In genomic region chr11:4393209-4394196, GRCh38 we compare ENCODE assay signal across 8 cellular contexts. TPM values are rescaled to one million over a fixed set of nuclear protein-coding genes. Genes with fewer than 3 reads are reported as not detected.
DNase-seq lines count a peak whose midpoint lies in the region; ATAC-seq and TF ChIP-seq lines count a peak whose summit lies in the region.

TSS of gene TRIM21 (minus strand) at chr11:4393702. CDS start at chr11:4390409, 3,293 bp downstream.

- H3K79me2 ChIP-seq in DOHH2 (ENCODE audit: control insufficient read depth, low read length) (no peaks in the 10 kb centered on the region), osteoblast (ENCODE audit: insufficient read depth, low read length) (peaks cover 9% of the 10 kb centered on the region)

- no peaks in the 10 kb centered on the region for H3K9me3 ChIP-seq in DOHH2 (ENCODE audit: control insufficient read depth, insufficient read depth, low read length)
- no peaks in the 10 kb centered on the region for H3K9me3 ChIP-seq in SK-N-MC (ENCODE audit: low read depth, low read length)
- no peaks in the 10 kb centered on the region for H3K9me3 ChIP-seq in osteoblast (ENCODE audit: low read depth, low read length)
- H3K9me3 ChIP-seq in thoracic aorta = no peaks in the 10 kb centered on the region

- H3K27ac Mint-ChIP-seq in IgD-negative memory B cell = peak within 1 kb of the TSS; percentile 31 to 96 (median 95)
- peak within 1 kb of the TSS; percentile 89 for H3K27ac Mint-ChIP-seq in activated naive CD4-positive, alpha-beta T cell treated with anti-CD3 and anti-CD28 coated beads, Interleukin-2, amount 50 U/mL, for 24 hours

- peaks cover 0 to 2% (median 0%) of the 10 kb centered on the region in 3 donors for H3K9me3 Mint-ChIP-seq in IgD-negative memory B cell
- H3K9me3 Mint-ChIP-seq in activated naive CD4-positive, alpha-beta T cell treated with anti-CD3 and anti-CD28 coated beads, Interleukin-2, amount 50 U/mL, for 24 hours = peaks cover 6% of the 10 kb centered on the region

- peaks cover 6% of the 10 kb centered on the region for H3K4me1 ChIP-seq in DOHH2 (ENCODE audit: control insufficient read depth, low read length)
- peaks cover 8% of the 10 kb centered on the region for H3K4me1 ChIP-seq in osteoblast (ENCODE audit: insufficient read depth, low read length)
- H3K4me1 ChIP-seq in thoracic aorta (ENCODE audit: control insufficient read depth in 1 of 2, low read depth in 2 of 2) = peaks cover 6 to 10% of the 10 kb centered on the region in 2 donors

- ATAC-seq in GM21529 (IDR thresholded peaks at IDR 0.05; ENCODE audit: unreplicated experiment) = peak; percentile 100
- peak; percentile 98 for ATAC-seq in thoracic aorta (ENCODE audit: insufficient number of reproducible peaks, low FRiP score, low read depth)

- peaks cover 20 to 32% (median 32%) of the 10 kb centered on the region in 3 donors for H3K4me1 Mint-ChIP-seq in IgD-negative memory B cell
- peaks cover 56% of the 10 kb centered on the region for H3K4me1 Mint-ChIP-seq in activated naive CD4-positive, alpha-beta T cell treated with anti-CD3 and anti-CD28 coated beads, Interleukin-2, amount 50 U/mL, for 24 hours

- peak within 1 kb of the TSS; percentile 97 for H2AFZ ChIP-seq in osteoblast (ENCODE audit: low read length)

- H3F3A ChIP-seq in DOHH2 (ENCODE audit: control insufficient read depth, insufficient read depth) = no peaks in the 10 kb centered on the region

- TF ChIP-seq CTCF in DOHH2 (IDR thresholded peaks at IDR 0.05; ENCODE audit: low read depth, low read length, poor library complexity, severe bottlenecking) (no peak), osteoblast (IDR thresholded peaks at IDR 0.05; ENCODE audit: extremely low read depth, low read depth, low read length) (no peak), thoracic aorta (IDR thresholded peaks at IDR 0.05) (no peak)

- peaks cover 7% of the 10 kb centered on the region for H3K27me3 Mint-ChIP-seq in IgD-negative memory B cell
- H3K27me3 Mint-ChIP-seq in activated naive CD4-positive, alpha-beta T cell treated with anti-CD3 and anti-CD28 coated beads, Interleukin-2, amount 50 U/mL, for 24 hours = peaks cover 3% of the 10 kb centered on the region

- H3K4me3 Mint-ChIP-seq in IgD-negative memory B cell = peak within 1 kb of the TSS; percentile 85 to 96 (median 94)
- peak within 1 kb of the TSS; percentile 93 for H3K4me3 Mint-ChIP-seq in activated naive CD4-positive, alpha-beta T cell treated with anti-CD3 and anti-CD28 coated beads, Interleukin-2, amount 50 U/mL, for 24 hours

- DNase-seq in SK-N-MC (ENCODE audit: low read depth, low spot score) = no peak
- DNase-seq in glomerular visceral epithelial cell (ENCODE audit: extremely low spot score) = peak; percentile 78
- DNase-seq in osteoblast (ENCODE audit: insufficient read length, low spot score, missing footprints) = peak; percentile 91
- peak; percentile 65 for DNase-seq in thoracic aorta (ENCODE audit: low spot score)

- peak within 1 kb of the TSS; percentile 48 for H3K9ac ChIP-seq in SK-N-MC (ENCODE audit: insufficient read length)

- no peaks in the 10 kb centered on the region for H4K20me1 ChIP-seq in DOHH2 (ENCODE audit: control insufficient read depth, insufficient read depth, low read depth, low read length)
- H4K20me1 ChIP-seq in osteoblast (ENCODE audit: insufficient read depth, low read length) = no peaks in the 10 kb centered on the region

- H3K9me2 ChIP-seq in DOHH2 (replicated peaks; ENCODE audit: control insufficient read depth, low read length) = no peaks in the 10 kb centered on the region

- no peaks in the 10 kb centered on the region for H3K27me3 ChIP-seq in DOHH2 (ENCODE audit: control insufficient read depth, low read length)
- no peaks in the 10 kb centered on the region for H3K27me3 ChIP-seq in osteoblast (ENCODE audit: insufficient read depth, low read length)
- H3K27me3 ChIP-seq in thoracic aorta (replicated peaks; ENCODE audit: insufficient read depth) = no peaks in the 10 kb centered on the region

- H3K27ac ChIP-seq in DOHH2 (ENCODE audit: low read depth, low read length) (no peak within 1 kb of the TSS), SK-N-MC (no peak within 1 kb of the TSS), osteoblast (ENCODE audit: low read depth, low read length) (peak within 1 kb of the TSS; percentile 56), thoracic aorta (peak within 1 kb of the TSS; percentile 66 to 74)

- H3K36me3 Mint-ChIP-seq in IgD-negative memory B cell = peaks cover 5% of the 10 kb centered on the region
- H3K36me3 Mint-ChIP-seq in activated naive CD4-positive, alpha-beta T cell treated with anti-CD3 and anti-CD28 coated beads, Interleukin-2, amount 50 U/mL, for 24 hours = peaks cover 21% of the 10 kb centered on the region

- H3K4me3 ChIP-seq in DOHH2 (ENCODE audit: low read length) (peak within 1 kb of the TSS; percentile 86), SK-N-MC (peak within 1 kb of the TSS; percentile 86), osteoblast (ENCODE audit: insufficient read depth, low read length) (peak within 1 kb of the TSS; percentile 95), thoracic aorta (peak within 1 kb of the TSS; percentile 100)

- H3K36me3 ChIP-seq in DOHH2 (ENCODE audit: control insufficient read depth, low read length) (no peaks in the 10 kb centered on the region), SK-N-MC (ENCODE audit: insufficient read depth, low read length) (no peaks in the 10 kb centered on the region), osteoblast (ENCODE audit: insufficient read depth, low read length) (peaks cover 18% of the 10 kb centered on the region), thoracic aorta (peaks cover 15% of the 10 kb centered on the region)

- H3K4me2 ChIP-seq in DOHH2 (ENCODE audit: low read length) = peak within 1 kb of the TSS; percentile 77
- H3K4me2 ChIP-seq in osteoblast (ENCODE audit: insufficient read depth, low read length) = peak within 1 kb of the TSS; percentile 86

RNA-seq across cellular contexts. Expression of gene TRIM21, which starts in this region (rescaled TPM):
- 37.5 TPM for polyA plus RNA-seq in IgD-negative memory B cell
- total RNA-seq in osteoblast (15.6 and 15.9 TPM in 2 replicates), thoracic aorta (10 to 100 TPM in 1 of 2 donors, 1 to 10 TPM in 1; 9.9 to 29.8 TPM)

Comparison
In these comparisons a context has a peak if more than half of its experiments do, and no peak if none do; other contexts are left out.
1. H3K27ac ChIP-seq: peak in osteoblast (single experiment) and thoracic aorta (2 of 2); none in DOHH2 (single experiment) and SK-N-MC (single experiment).
2. Peak in every context shown above with its lines, with median percentiles within 50 percentile points of each other: H3K4me3 ChIP-seq.